15 cellular contexts compared by ENCODE assay signal in genomic region chr1:19466112-19466561, GRCh38. TPM values are rescaled to one million over a fixed set of nuclear protein-coding genes. Genes with fewer than 3 reads are reported as not detected.
DNase-seq lines count a peak whose midpoint lies in the region; ATAC-seq and TF ChIP-seq lines count a peak whose summit lies in the region.
"Had no signal": no experiment of that assay in that cellular context is flagged by ENCODE, and none has a peak within 500 bp of the region (broad histone marks: within the 10 kb centered on the region; RNA-seq: fewer than 3 reads in every experiment).

No MANE protein-coding gene starts in this region.

- no peak overlapping the region for H3K4me3 Mint-ChIP-seq in T-helper 1 cell treated with Interleukin-12 subunit alpha and Interleukin-12 subunit beta and Interleukin-4 antibody, amounts not matched to agents 30 μg/mL and 1 μg/mL, for 36 hours
- no peak overlapping the region for H3K4me3 Mint-ChIP-seq in activated naive CD8-positive, alpha-beta T cell treated with anti-CD3 and anti-CD28 coated beads for 36 hours

- H3K27ac Mint-ChIP-seq in T-helper 1 cell treated with Interleukin-12 subunit alpha and Interleukin-12 subunit beta and Interleukin-4 antibody, amounts not matched to agents 30 μg/mL and 1 μg/mL, for 36 hours = peak overlapping the region; percentile 37
- peak overlapping the region; percentile 80 for H3K27ac Mint-ChIP-seq in activated naive CD8-positive, alpha-beta T cell treated with anti-CD3 and anti-CD28 coated beads for 36 hours

- H3K4me1 Mint-ChIP-seq in T-helper 1 cell treated with Interleukin-12 subunit alpha and Interleukin-12 subunit beta and Interleukin-4 antibody, amounts not matched to agents 30 μg/mL and 1 μg/mL, for 36 hours (ENCODE audit: low read depth) = peaks cover 79% of the 10 kb centered on the region
- peaks cover 87% of the 10 kb centered on the region for H3K4me1 Mint-ChIP-seq in activated naive CD8-positive, alpha-beta T cell treated with anti-CD3 and anti-CD28 coated beads for 36 hours

- H3K4me1 ChIP-seq in right lobe of liver = peaks cover 0 to 48% (median 22%) of the 10 kb centered on the region in 4 donors
- peaks cover 16 to 75% (median 68%) of the 10 kb centered on the region in 5 donors for H3K4me1 ChIP-seq in subcutaneous abdominal adipose tissue (ENCODE audit: control insufficient read depth in 5 of 5, insufficient read depth in 5 of 5, low read length in 5 of 5)

- H3K9me3 Mint-ChIP-seq in T-helper 1 cell treated with Interleukin-12 subunit alpha and Interleukin-12 subunit beta and Interleukin-4 antibody, amounts not matched to agents 30 μg/mL and 1 μg/mL, for 36 hours = no peaks in the 10 kb centered on the region
- peaks cover 4% of the 10 kb centered on the region for H3K9me3 Mint-ChIP-seq in activated naive CD8-positive, alpha-beta T cell treated with anti-CD3 and anti-CD28 coated beads for 36 hours
- H3K9me3 Mint-ChIP-seq: stimulated activated naive CD8-positive, alpha-beta T cell treated with anti-CD3 and anti-CD28 coated beads, Interleukin-15, amount 100 ng/mL, for 72 hours had no signal

- no peaks in the 10 kb centered on the region for H3K9me3 ChIP-seq in right lobe of liver
- no peaks in the 10 kb centered on the region for H3K9me3 ChIP-seq in subcutaneous abdominal adipose tissue (ENCODE audit: control insufficient read depth in 5 of 5, low read length in 5 of 5)
- H3K9me3 ChIP-seq: pancreas had no signal

- H3K36me3 ChIP-seq in right lobe of liver (no peaks in the 10 kb centered on the region), subcutaneous abdominal adipose tissue (ENCODE audit: control insufficient read depth in 5 of 5, insufficient read depth in 5 of 5, low read length in 5 of 5) (peaks cover 0 to 12% (median 4%) of the 10 kb centered on the region in 5 donors)
- H3K36me3 ChIP-seq: pancreas had no signal

- TF ChIP-seq CTCF in right lobe of liver (IDR thresholded peaks at IDR 0.05) = no peak

- H3K27me3 ChIP-seq in right lobe of liver (no peaks in the 10 kb centered on the region), subcutaneous abdominal adipose tissue (ENCODE audit: control insufficient read depth in 5 of 5, insufficient read depth in 4 of 5, low read length in 5 of 5) (no peaks in the 10 kb centered on the region)
- H3K27me3 ChIP-seq: pancreas had no signal

- no peaks in the 10 kb centered on the region for H3K27me3 Mint-ChIP-seq in T-helper 1 cell treated with Interleukin-12 subunit alpha and Interleukin-12 subunit beta and Interleukin-4 antibody, amounts not matched to agents 30 μg/mL and 1 μg/mL, for 36 hours (ENCODE audit: low read depth)
- H3K27me3 Mint-ChIP-seq in activated naive CD8-positive, alpha-beta T cell treated with anti-CD3 and anti-CD28 coated beads for 36 hours = no peaks in the 10 kb centered on the region
- H3K27me3 Mint-ChIP-seq: stimulated activated naive CD8-positive, alpha-beta T cell treated with anti-CD3 and anti-CD28 coated beads, Interleukin-15, amount 100 ng/mL, for 72 hours had no signal

- ATAC-seq in right lobe of liver = peak; percentile 10 to 80 (median 52)
- ATAC-seq: stimulated activated naive CD8-positive, alpha-beta T cell treated with anti-CD3 and anti-CD28 coated beads, Interleukin-15, amount 100 ng/mL, for 72 hours had no signal

- H3K27ac ChIP-seq in right lobe of liver = peak overlapping the region in 2 of 3 donors; percentile 56 to 91
- peak overlapping the region; percentile 61 for H3K27ac ChIP-seq in subcutaneous abdominal adipose tissue (ENCODE audit: low read depth, low read length)
- H3K27ac ChIP-seq: 22Rv1, pancreas, WERI-Rb-1 had no signal

- WGBS in right lobe of liver (ENCODE audit: insufficient coverage, low coverage, low lambda C conversion rate, missing lambda C conversion rate) = 29% methylated on average over 7 of the region's 9 CpGs

- no peak overlapping the region for H3K9ac ChIP-seq in subcutaneous abdominal adipose tissue (ENCODE audit: low read length in 5 of 5)

- no peak overlapping the region for H3K4me3 ChIP-seq in right lobe of liver
- no peak overlapping the region for H3K4me3 ChIP-seq in subcutaneous abdominal adipose tissue (ENCODE audit: low read depth in 1 of 5, low read length in 5 of 5)
- H3K4me3 ChIP-seq: pancreas had no signal

- no peak for TF ChIP-seq POLR2A in right lobe of liver (IDR thresholded peaks at IDR 0.05)

- no peak for DNase-seq in T-helper 1 cell
- no peak for DNase-seq in activated naive CD8-positive, alpha-beta T cell treated with anti-CD3 and anti-CD28 coated beads for 36 hours
- peak in 1 of 3 donors; percentile 55 for DNase-seq in right lobe of liver
- no peak for DNase-seq in glomerular visceral epithelial cell (ENCODE audit: extremely low spot score)
- DNase-seq in dedifferentiated amniotic fluid mesenchymal stem cell (ENCODE audit: extremely low spot score) = no peak
- no peak for DNase-seq in NCI-H187 (lab: John Stamatoyannopoulos, UW)
- DNase-seq: activated effector memory CD4-positive, alpha-beta T cell treated with Interleukin-2 at 50 U/mL for 16 hours; NCI-H1105; NCI-H524 treated with DMSO at 0.1 percent for 48 hours; pancreas; stimulated activated naive CD8-positive, alpha-beta T cell treated with anti-CD3 and anti-CD28 coated beads, Interleukin-15, amount 100 ng/mL, for 72 hours; WERI-Rb-1 had no signal

- intact Hi-C loops in right lobe of liver (cut with DNase I) = no loop called here

- peaks cover 36% of the 10 kb centered on the region for H3K36me3 Mint-ChIP-seq in T-helper 1 cell treated with Interleukin-12 subunit alpha and Interleukin-12 subunit beta and Interleukin-4 antibody, amounts not matched to agents 30 μg/mL and 1 μg/mL, for 36 hours (ENCODE audit: low read depth)
- H3K36me3 Mint-ChIP-seq in activated naive CD8-positive, alpha-beta T cell treated with anti-CD3 and anti-CD28 coated beads for 36 hours = peaks cover 36% of the 10 kb centered on the region

RNA-seq across cellular contexts. Expression of gene CAPZB, which starts 19.2 kb away (rescaled TPM):
- total RNA-seq in activated naive CD8-positive, alpha-beta T cell treated with anti-CD3 and anti-CD28 coated beads for 36 hours = 100 to 1,000 TPM; 324 to 332 TPM
- total RNA-seq in right lobe of liver = 100 to 1,000 TPM in 1 of 6 experiments, 10 to 100 TPM in 5; 53.5 to 117 (median 88.0) TPM
